In genomic region chr16:89099905-89100304, GRCh38 we compare ENCODE assay signal across 12 cellular contexts. TPM values are rescaled to one million over a fixed set of nuclear protein-coding genes. Genes with fewer than 3 reads are reported as not detected.
DNase-seq lines count a peak whose midpoint lies in the region; ATAC-seq and TF ChIP-seq lines count a peak whose summit lies in the region.
"Had no signal": no experiment of that assay in that cellular context is flagged by ENCODE, and none has a peak within 500 bp of the region (broad histone marks: within the 10 kb centered on the region; RNA-seq: fewer than 3 reads in every experiment).

No MANE protein-coding gene starts in this region.

- H3K9ac ChIP-seq in mammary epithelial cell (ENCODE audit: insufficient read depth, low read length): no peak overlapping the region

- H3K27ac ChIP-seq in mammary epithelial cell (ENCODE audit: insufficient read depth, low read depth, low read length): no peak overlapping the region
- no peak overlapping the region for H3K27ac ChIP-seq in breast epithelium
- H3K27ac ChIP-seq in thymus (ENCODE audit: low read depth): peak overlapping the region; percentile 60
- H3K27ac ChIP-seq in foreskin keratinocyte: no peak overlapping the region

- TF ChIP-seq POLR2A in breast epithelium (IDR thresholded peaks at IDR 0.05) (no peak), erythroblast (IDR thresholded peaks at IDR 0.05; ENCODE audit: low read length) (no peak)

- H3K27ac Mint-ChIP-seq in T-cell: peak overlapping the region; percentile 58 to 63

- intact Hi-C loops in mammary epithelial cell (cut with micrococcal nuclease): no loop called here
- intact Hi-C loops in breast epithelium (cut with DNase I; ENCODE audit: low total_unique reads): no loop called here

- POLR2A ChIA-PET in T-cell (lab: Charles Lee): interaction anchor here in 1 of 2 donors (0.6 kb wide), 1 partner anchor 28 kb away, joined by 3 read pairs; no protein-coding TSS in a partner anchor

- no peak overlapping the region for H3K4me2 ChIP-seq in mammary epithelial cell (ENCODE audit: insufficient read depth, low read depth, low read length)

- CTCF ChIA-PET in mammary epithelial cell (lab: Charles Lee; ENCODE audit: low non-redundant PET): no interaction called here
- CTCF ChIA-PET in T-cell (lab: Charles Lee): no interaction called here

- 82% methylated on average over 10 of the region's 11 CpGs for WGBS in mammary epithelial cell (ENCODE audit: low coverage, missing lambda C conversion rate)
- WGBS in thymus: 37% methylated on average over 11 of the region's 11 CpGs

- in situ Hi-C loops in mammary epithelial cell (cut with MboI; ENCODE audit: low sequenced_read_pairs in 2 of 2): no loop called here

- H2AFZ ChIP-seq in mammary epithelial cell (ENCODE audit: low read depth, low read length): no peak overlapping the region

- peaks cover 68 to 69% (median 69%) of the 10 kb centered on the region in 3 donors for H3K4me1 Mint-ChIP-seq in T-cell

- H4K20me1 ChIP-seq in mammary epithelial cell (ENCODE audit: insufficient read depth, low read length): no peaks in the 10 kb centered on the region

- no peaks in the 10 kb centered on the region for H3K27me3 ChIP-seq in mammary epithelial cell (ENCODE audit: insufficient read depth, low read length)
- no peaks in the 10 kb centered on the region for H3K27me3 ChIP-seq in breast epithelium
- H3K27me3 ChIP-seq in thymus (ENCODE audit: control insufficient read depth, insufficient read depth): no peaks in the 10 kb centered on the region
- no peaks in the 10 kb centered on the region for H3K27me3 ChIP-seq in foreskin keratinocyte

- ATAC-seq in T-cell (replicated peaks in 1 of 4): no peak
- ATAC-seq in foreskin keratinocyte: no peak
- ATAC-seq in GM18517 (IDR thresholded peaks at IDR 0.05; ENCODE audit: unreplicated experiment): no peak

- dilution Hi-C loops in mammary epithelial cell (cut with HindIII; ENCODE audit: low sequenced_read_pairs): loop anchor here (5.0 kb wide), 1 partner anchor 318 kb away; no protein-coding TSS in a partner anchor

- DNase-seq in mammary epithelial cell: peak; percentile 4
- DNase-seq in breast epithelium (ENCODE audit: low spot score in 2 of 2): no peak
- DNase-seq in T-cell: peak in 7 of 34 experiments; percentile 16 to 62 (median 46)
- peak; percentile 22 to 30 for DNase-seq in erythroblast (lab: John Stamatoyannopoulos, UW)
- DNase-seq in foreskin keratinocyte: no peak
- DNase-seq in stimulated activated naive CD4-positive, alpha-beta T cell treated with Interleukin-2 at 50 U/mL for 16 hours (lab: John Stamatoyannopoulos, UW): no peak
- DNase-seq: effector CD4-positive, alpha-beta T cell; GDM1; NCI-H2029 treated with DMSO at 0.1 percent for 48 hours; NCI-H526 treated with DMSO at 0.1 percent for 48 hours had no signal

- H3K27me3 Mint-ChIP-seq in T-cell: no peaks in the 10 kb centered on the region

- H3K4me3 ChIP-seq in mammary epithelial cell (replicated peaks in 1 of 3; ENCODE audit: insufficient read depth in 1 of 3, low read depth in 2 of 3, low read length in 3 of 3): no peak overlapping the region
- H3K4me3 ChIP-seq in breast epithelium: no peak overlapping the region
- peak overlapping the region; percentile 30 for H3K4me3 ChIP-seq in thymus (ENCODE audit: low read length)

- peak overlapping the region in 1 of 3 donors; percentile 83 for H3K4me3 Mint-ChIP-seq in T-cell

- H3K36me3 ChIP-seq in mammary epithelial cell (ENCODE audit: insufficient read depth, low read length) (peaks cover 5% of the 10 kb centered on the region), breast epithelium (no peaks in the 10 kb centered on the region), thymus (ENCODE audit: control insufficient read depth, insufficient read depth) (peaks cover 60% of the 10 kb centered on the region)

- H3K79me2 ChIP-seq in mammary epithelial cell (ENCODE audit: insufficient read depth, low read length): peaks cover 65% of the 10 kb centered on the region

- BruUV-seq in mammary epithelial cell (replicated peaks; lab: Mats Ljungman, UMichigan): no TSS peak

- peaks cover 28% of the 10 kb centered on the region for H3K36me3 Mint-ChIP-seq in T-cell

- TF ChIP-seq CTCF in mammary epithelial cell (conservative IDR thresholded peaks at IDR 0.05 in 1 of 2, IDR thresholded peaks at IDR 0.05 in 1 of 2; ENCODE audit: extremely low read depth in 1 of 2, insufficient read depth in 1 of 2, low read depth in 1 of 2, low read length in 2 of 2) (no peak), breast epithelium (IDR thresholded peaks at IDR 0.05) (no peak), foreskin keratinocyte (conservative IDR thresholded peaks at IDR 0.05) (no peak)

- peaks cover 3% of the 10 kb centered on the region for H3K4me1 ChIP-seq in mammary epithelial cell (ENCODE audit: insufficient read depth, low read length)
- peaks cover under 1 to 4% of the 10 kb centered on the region in 2 donors for H3K4me1 ChIP-seq in breast epithelium
- H3K4me1 ChIP-seq in thymus (ENCODE audit: control insufficient read depth, insufficient read depth, low read length): peaks cover 74% of the 10 kb centered on the region
- no peaks in the 10 kb centered on the region for H3K4me1 ChIP-seq in foreskin keratinocyte

- H3K9me3 ChIP-seq in mammary epithelial cell (replicated peaks; ENCODE audit: insufficient read depth, low read length) (no peaks in the 10 kb centered on the region), breast epithelium (no peaks in the 10 kb centered on the region), thymus (ENCODE audit: control insufficient read depth) (no peaks in the 10 kb centered on the region)

- H3K9me3 Mint-ChIP-seq in T-cell: no peaks in the 10 kb centered on the region

RNA-seq across cellular contexts. Expression of gene ACSF3, which starts 6.3 kb away (rescaled TPM):
- total RNA-seq in mammary epithelial cell: 10 to 100 TPM; 18.0 to 31.8 TPM
- 13.3 TPM for polyA plus RNA-seq in mammary epithelial cell
- 22.6 TPM for polyA minus RNA-seq in mammary epithelial cell
- total RNA-seq in breast epithelium: 10 to 100 TPM; 20.8 to 42.3 (median 40.4) TPM
- 100 to 1,000 TPM in 1 of 5 donors, 10 to 100 TPM in 4; 70.5 to 102 (median 79.9) TPM for total RNA-seq in T-cell
- polyA plus RNA-seq in thymus: 47.2 TPM
- 16.9 and 19.0 TPM in 2 replicates for total RNA-seq in foreskin keratinocyte
- 17.8 and 18.7 TPM in 2 replicates for polyA plus RNA-seq in foreskin keratinocyte

Comparison
In these comparisons a context has a peak if more than half of its experiments do, and no peak if none do; other contexts are left out.
1. DNase-seq: peak in mammary epithelial cell (single experiment) and erythroblast (2 of 2); none in breast epithelium (0 of 2), foreskin keratinocyte (0 of 2) and stimulated activated naive CD4-positive, alpha-beta T cell treated with Interleukin-2 at 50 U/mL for 16 hours (single experiment).